ENCODE assay signal across 19 cellular contexts in genomic region chr9:116767219-116767618, GRCh38.
DNase-seq lines count a peak whose midpoint lies in the region; ATAC-seq and TF ChIP-seq lines count a peak whose summit lies in the region.
"Had no signal": no experiment of that assay in that cellular context is flagged by ENCODE, and none has a peak within 500 bp of the region (broad histone marks: within the 10 kb centered on the region; RNA-seq: fewer than 3 reads in every experiment).

No MANE protein-coding gene starts in this region.

- no peaks in the 10 kb centered on the region for H3K4me1 Mint-ChIP-seq in activated CD4-positive, alpha-beta T cell treated with anti-CD3 and anti-CD28 coated beads, Interleukin-2, amount 10 ng/mL, durations not matched to agents 7 days and 5 days
- H3K4me1 Mint-ChIP-seq: activated CD4-positive, alpha-beta T cell treated with anti-CD3 and anti-CD28 coated beads, Interleukin-2, amount 10 ng/mL, durations not matched to agents 24 days and 14 days; stimulated activated memory B cell treated with anti-CD40 and anti-IgM and Interleukin-4, amounts not matched to agents 10 μg/mL and 1 μg/mL and 100 μg/mL, for 72 hours had no signal

- H3K27ac Mint-ChIP-seq in activated CD4-positive, alpha-beta T cell treated with anti-CD3 and anti-CD28 coated beads, Interleukin-2, amount 10 ng/mL, durations not matched to agents 7 days and 5 days = no peak overlapping the region
- H3K27ac Mint-ChIP-seq: activated CD4-positive, alpha-beta T cell treated with anti-CD3 and anti-CD28 coated beads, Interleukin-2, amount 10 ng/mL, durations not matched to agents 24 days and 14 days; CD8-positive, alpha-beta T cell; stimulated activated memory B cell treated with anti-CD40 and anti-IgM and Interleukin-4, amounts not matched to agents 10 μg/mL and 1 μg/mL and 100 μg/mL, for 72 hours had no signal

- H3K4me1 ChIP-seq in right lobe of liver = no peaks in the 10 kb centered on the region
- H3K4me1 ChIP-seq: colonic mucosa had no signal

- TF ChIP-seq POLR2A in right lobe of liver (IDR thresholded peaks at IDR 0.05) = no peak
- no peak for TF ChIP-seq POLR2A in erythroblast (IDR thresholded peaks at IDR 0.05; ENCODE audit: low read length)

- H3K36me3 Mint-ChIP-seq in activated CD4-positive, alpha-beta T cell treated with anti-CD3 and anti-CD28 coated beads, Interleukin-2, amount 10 ng/mL, durations not matched to agents 7 days and 5 days (ENCODE audit: low read depth) = no peaks in the 10 kb centered on the region
- H3K36me3 Mint-ChIP-seq: CD8-positive, alpha-beta T cell; stimulated activated memory B cell treated with anti-CD40 and anti-IgM and Interleukin-4, amounts not matched to agents 10 μg/mL and 1 μg/mL and 100 μg/mL, for 72 hours had no signal

- no peaks in the 10 kb centered on the region for H3K27me3 ChIP-seq in right lobe of liver
- H3K27me3 ChIP-seq: colonic mucosa had no signal

- no peaks in the 10 kb centered on the region for H3K9me3 Mint-ChIP-seq in activated CD4-positive, alpha-beta T cell treated with anti-CD3 and anti-CD28 coated beads, Interleukin-2, amount 10 ng/mL, durations not matched to agents 7 days and 5 days
- H3K9me3 Mint-ChIP-seq: activated CD4-positive, alpha-beta T cell treated with anti-CD3 and anti-CD28 coated beads, Interleukin-2, amount 10 ng/mL, durations not matched to agents 24 days and 14 days; CD8-positive, alpha-beta T cell; stimulated activated memory B cell treated with anti-CD40 and anti-IgM and Interleukin-4, amounts not matched to agents 10 μg/mL and 1 μg/mL and 100 μg/mL, for 72 hours had no signal

- 57% methylated on average over 8 of the region's 8 CpGs for WGBS in right lobe of liver (ENCODE audit: insufficient coverage, low coverage, low lambda C conversion rate, missing lambda C conversion rate)

- no peak overlapping the region for H3K4me3 Mint-ChIP-seq in activated CD4-positive, alpha-beta T cell treated with anti-CD3 and anti-CD28 coated beads, Interleukin-2, amount 10 ng/mL, durations not matched to agents 7 days and 5 days
- H3K4me3 Mint-ChIP-seq: activated CD4-positive, alpha-beta T cell treated with anti-CD3 and anti-CD28 coated beads, Interleukin-2, amount 10 ng/mL, durations not matched to agents 24 days and 14 days; CD8-positive, alpha-beta T cell; stimulated activated memory B cell treated with anti-CD40 and anti-IgM and Interleukin-4, amounts not matched to agents 10 μg/mL and 1 μg/mL and 100 μg/mL, for 72 hours had no signal

- H3K9me3 ChIP-seq in right lobe of liver = no peaks in the 10 kb centered on the region
- H3K9me3 ChIP-seq: colonic mucosa, thoracic aorta had no signal

- TF ChIP-seq CTCF in right lobe of liver (IDR thresholded peaks at IDR 0.05) = no peak

- peak; percentile 44 for DNase-seq in DMS153 (lab: John Stamatoyannopoulos, UW)
- peak; percentile 60 for DNase-seq in NCI-H146 (lab: John Stamatoyannopoulos, UW)
- peak; percentile 75 for DNase-seq in NCI-H345 (lab: John Stamatoyannopoulos, UW)
- DNase-seq in head of caudate nucleus = peak in 34 of 42 donors; percentile 11 to 84 (median 38)
- no peak for DNase-seq in activated CD4-positive, alpha-beta T cell treated with anti-CD3 and anti-CD28 coated beads, Interleukin-2, amount 10 ng/mL, durations not matched to agents 7 days and 5 days
- DNase-seq in right lobe of liver = no peak
- DNase-seq in erythroblast (lab: John Stamatoyannopoulos, UW) = no peak
- no peak for DNase-seq in AG20443 (ENCODE audit: low spot score)
- DNase-seq: activated CD4-positive, alpha-beta T cell treated with anti-CD3 and anti-CD28 coated beads, Interleukin-2, amount 10 ng/mL, durations not matched to agents 24 days and 14 days; CD8-positive, alpha-beta T cell; colonic mucosa; islet precursor cell; Kasumi-1; NCI-H1436; occipital lobe had no signal

- intact Hi-C loops in head of caudate nucleus (cut with DNase I) = no loop called here
- intact Hi-C loops in right lobe of liver (cut with DNase I) = no loop called here

- POLR2A ChIA-PET in activated CD4-positive, alpha-beta T cell treated with anti-CD3 and anti-CD28 coated beads, Interleukin-2, amount 10 ng/mL, durations not matched to agents 7 days and 5 days (lab: Charles Lee) = no interaction called here

- no peak overlapping the region for H3K4me3 ChIP-seq in right lobe of liver
- H3K4me3 ChIP-seq: colonic mucosa, lung, thoracic aorta had no signal

- no peaks in the 10 kb centered on the region for H3K27me3 Mint-ChIP-seq in activated CD4-positive, alpha-beta T cell treated with anti-CD3 and anti-CD28 coated beads, Interleukin-2, amount 10 ng/mL, durations not matched to agents 7 days and 5 days
- H3K27me3 Mint-ChIP-seq: activated CD4-positive, alpha-beta T cell treated with anti-CD3 and anti-CD28 coated beads, Interleukin-2, amount 10 ng/mL, durations not matched to agents 24 days and 14 days; stimulated activated memory B cell treated with anti-CD40 and anti-IgM and Interleukin-4, amounts not matched to agents 10 μg/mL and 1 μg/mL and 100 μg/mL, for 72 hours had no signal

- ATAC-seq in right lobe of liver = no peak
- ATAC-seq: CD8-positive, alpha-beta T cell; sciatic nerve; stimulated activated memory B cell treated with anti-CD40 and anti-IgM and Interleukin-4, amounts not matched to agents 10 μg/mL and 1 μg/mL and 100 μg/mL, for 72 hours had no signal

- CTCF ChIA-PET in activated CD4-positive, alpha-beta T cell treated with anti-CD3 and anti-CD28 coated beads, Interleukin-2, amount 10 ng/mL, durations not matched to agents 7 days and 5 days (lab: Charles Lee) = no interaction called here

- no peaks in the 10 kb centered on the region for H3K36me3 ChIP-seq in right lobe of liver
- H3K36me3 ChIP-seq: colonic mucosa, thoracic aorta had no signal

- no peak overlapping the region for H3K27ac ChIP-seq in right lobe of liver
- H3K27ac ChIP-seq: colonic mucosa, thoracic aorta had no signal

Comparison
In these comparisons a context has a peak if more than half of its experiments do, and no peak if none do; other contexts are left out.
1. DNase-seq: peak in DMS153 (single experiment), NCI-H146 (single experiment), NCI-H345 (single experiment) and head of caudate nucleus (34 of 42); none in activated CD4-positive, alpha-beta T cell treated with anti-CD3 and anti-CD28 coated beads, Interleukin-2, amount 10 ng/mL, durations not matched to agents 7 days and 5 days (single experiment), right lobe of liver (0 of 3), erythroblast (0 of 2) and AG20443 (single experiment).